1 cellular context compared by ENCODE assay signal in the genomic region with DNA sequence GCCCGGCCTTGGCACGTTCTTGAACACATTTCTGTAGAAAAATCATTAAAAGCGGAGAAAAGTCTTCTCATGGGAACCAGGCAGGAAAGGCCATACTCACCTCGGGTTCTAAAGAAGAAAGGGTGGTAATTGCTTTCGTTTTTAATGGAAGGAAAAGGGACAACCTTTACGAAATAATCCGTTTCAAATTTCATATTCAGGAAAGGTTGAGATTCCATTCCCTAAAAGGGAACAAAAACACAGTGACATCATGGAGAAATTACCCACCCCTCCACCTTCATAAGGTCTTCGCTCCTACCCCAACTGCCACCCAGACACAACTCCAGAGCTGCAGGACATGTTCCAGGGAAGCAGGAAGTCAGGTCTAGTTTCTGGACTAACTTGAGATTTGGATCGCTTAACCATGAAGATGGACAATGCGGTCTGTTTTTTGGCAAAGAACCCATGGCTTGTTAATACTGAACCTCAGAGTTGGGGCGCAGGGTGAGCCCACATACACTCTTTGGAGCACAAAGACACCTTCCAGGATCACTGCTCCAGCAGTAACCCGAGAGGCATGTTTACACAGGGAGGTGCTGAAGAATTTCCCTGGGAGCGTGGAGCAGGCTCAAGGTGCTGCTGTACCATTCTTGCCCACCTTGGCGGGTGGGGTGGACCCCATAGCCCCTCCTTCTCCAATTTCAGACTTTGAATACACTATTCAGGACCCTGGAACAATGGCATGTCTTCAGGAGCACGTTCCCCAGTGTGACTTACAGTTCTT.
TF ChIP-seq lines count a peak whose summit lies in the region.

No MANE protein-coding gene starts in this region.

TF ChIP-seq in Ishikawa, 13 proteins besides CTCF, POLR2A, EP300 and RAD21 (continued from another document):
- TF ChIP-seq, protein P1, sequence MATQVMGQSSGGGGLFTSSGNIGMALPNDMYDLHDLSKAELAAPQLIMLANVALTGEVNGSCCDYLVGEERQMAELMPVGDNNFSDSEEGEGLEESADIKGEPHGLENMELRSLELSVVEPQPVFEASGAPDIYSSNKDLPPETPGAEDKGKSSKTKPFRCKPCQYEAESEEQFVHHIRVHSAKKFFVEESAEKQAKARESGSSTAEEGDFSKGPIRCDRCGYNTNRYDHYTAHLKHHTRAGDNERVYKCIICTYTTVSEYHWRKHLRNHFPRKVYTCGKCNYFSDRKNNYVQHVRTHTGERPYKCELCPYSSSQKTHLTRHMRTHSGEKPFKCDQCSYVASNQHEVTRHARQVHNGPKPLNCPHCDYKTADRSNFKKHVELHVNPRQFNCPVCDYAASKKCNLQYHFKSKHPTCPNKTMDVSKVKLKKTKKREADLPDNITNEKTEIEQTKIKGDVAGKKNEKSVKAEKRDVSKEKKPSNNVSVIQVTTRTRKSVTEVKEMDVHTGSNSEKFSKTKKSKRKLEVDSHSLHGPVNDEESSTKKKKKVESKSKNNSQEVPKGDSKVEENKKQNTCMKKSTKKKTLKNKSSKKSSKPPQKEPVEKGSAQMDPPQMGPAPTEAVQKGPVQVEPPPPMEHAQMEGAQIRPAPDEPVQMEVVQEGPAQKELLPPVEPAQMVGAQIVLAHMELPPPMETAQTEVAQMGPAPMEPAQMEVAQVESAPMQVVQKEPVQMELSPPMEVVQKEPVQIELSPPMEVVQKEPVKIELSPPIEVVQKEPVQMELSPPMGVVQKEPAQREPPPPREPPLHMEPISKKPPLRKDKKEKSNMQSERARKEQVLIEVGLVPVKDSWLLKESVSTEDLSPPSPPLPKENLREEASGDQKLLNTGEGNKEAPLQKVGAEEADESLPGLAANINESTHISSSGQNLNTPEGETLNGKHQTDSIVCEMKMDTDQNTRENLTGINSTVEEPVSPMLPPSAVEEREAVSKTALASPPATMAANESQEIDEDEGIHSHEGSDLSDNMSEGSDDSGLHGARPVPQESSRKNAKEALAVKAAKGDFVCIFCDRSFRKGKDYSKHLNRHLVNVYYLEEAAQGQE (IDR thresholded peaks at IDR 0.05; ENCODE audit: low read depth) = no peak
- TF ChIP-seq TEAD4 (IDR thresholded peaks at IDR 0.05) (no peak), NFIC (IDR thresholded peaks at IDR 0.05) (no peak)
